Comparison of ENCODE assay signal across 8 cellular contexts in genomic region chr10:62046522-62047239, GRCh38.
A peak's percentile ranks its signal among the peaks of the same experiment; 100 is the strongest.
DNase-seq lines count a peak whose midpoint lies in the region; ATAC-seq and TF ChIP-seq lines count a peak whose summit lies in the region.

No MANE protein-coding gene starts in this region.

- H3K27me3 ChIP-seq in KMS-11 (ENCODE audit: insufficient read depth, low read depth) (no peaks in the 10 kb centered on the region), tibial nerve (no peaks in the 10 kb centered on the region)

- peaks cover 95% of the 10 kb centered on the region for H3K4me1 Mint-ChIP-seq in activated naive CD4-positive, alpha-beta T cell treated with anti-CD3 and anti-CD28 coated beads, Interleukin-2, amount 10 ng/mL, durations not matched to agents 7 days and 5 days

- H3K27ac ChIP-seq in KMS-11 (peak overlapping the region; percentile 93; the same call in 1 of the 2 replicates), tibial nerve (peak overlapping the region; percentile 92 to 99 (median 98))

- peak in 1 of 2 donors; percentile 20 for TF ChIP-seq EP300 in tibial nerve (IDR thresholded peaks at IDR 0.05)

- peak overlapping the region; percentile 12 for H3K4me3 ChIP-seq in GM12875 (ENCODE audit: low read depth, low read length)
- no peak overlapping the region for H3K4me3 ChIP-seq in KMS-11 (IDR thresholded peaks at IDR 0.05; ENCODE audit: insufficient read depth, low read depth, low read length)
- H3K4me3 ChIP-seq in tibial nerve = no peak overlapping the region

- no peaks in the 10 kb centered on the region; the same call in 1 of the 2 replicates for H3K79me2 ChIP-seq in KMS-11 (ENCODE audit: insufficient read depth, low read depth)

- H3K36me3 ChIP-seq in KMS-11 (ENCODE audit: insufficient read depth) = no peaks in the 10 kb centered on the region
- H3K36me3 ChIP-seq in tibial nerve = peaks cover 0 to 4% (median 0%) of the 10 kb centered on the region in 3 donors

- H3K9ac ChIP-seq in KMS-11 = no peak overlapping the region

- peak overlapping the region; percentile 94 for H3K4me3 Mint-ChIP-seq in activated naive CD4-positive, alpha-beta T cell treated with anti-CD3 and anti-CD28 coated beads, Interleukin-2, amount 10 ng/mL, durations not matched to agents 7 days and 5 days

- H3K4me2 ChIP-seq in KMS-11 = peak overlapping the region; percentile 98

- no peaks in the 10 kb centered on the region for H3K9me3 ChIP-seq in tibial nerve

- peaks cover 4% of the 10 kb centered on the region for H3K9me3 Mint-ChIP-seq in activated naive CD4-positive, alpha-beta T cell treated with anti-CD3 and anti-CD28 coated beads, Interleukin-2, amount 10 ng/mL, durations not matched to agents 7 days and 5 days

- H3K36me3 Mint-ChIP-seq in activated naive CD4-positive, alpha-beta T cell treated with anti-CD3 and anti-CD28 coated beads, Interleukin-2, amount 10 ng/mL, durations not matched to agents 7 days and 5 days = peaks cover 58% of the 10 kb centered on the region

- TF ChIP-seq CTCF in GM12875 (IDR thresholded peaks at IDR 0.05; ENCODE audit: borderline replicate concordance, insufficient read depth, low read depth, low read length) = no peak
- no peak for TF ChIP-seq CTCF in KMS-11 (conservative IDR thresholded peaks at IDR 0.05; ENCODE audit: low read depth, low read length)
- TF ChIP-seq CTCF in tibial nerve (IDR thresholded peaks at IDR 0.05) = no peak

- CTCF ChIA-PET in activated naive CD4-positive, alpha-beta T cell treated with anti-CD3 and anti-CD28 coated beads, Interleukin-2, amount 10 ng/mL, durations not matched to agents 7 days and 5 days (lab: Charles Lee) = interaction anchor here (1.1 to 1.6 kb wide), 6 partner anchors 8 to 200 kb away, joined by 3 to 10 read pairs (median 4); no protein-coding TSS in a partner anchor

- no peaks in the 10 kb centered on the region for H4K20me1 ChIP-seq in KMS-11 (ENCODE audit: insufficient read depth)

- H3K27ac Mint-ChIP-seq in activated naive CD4-positive, alpha-beta T cell treated with anti-CD3 and anti-CD28 coated beads, Interleukin-2, amount 10 ng/mL, durations not matched to agents 7 days and 5 days = peak overlapping the region; percentile 100

- no peak for DNase-seq in activated naive CD4-positive, alpha-beta T cell treated with anti-CD3 and anti-CD28 coated beads, Interleukin-2, amount 10 ng/mL, durations not matched to agents 7 days and 5 days
- DNase-seq in kidney glomerular epithelial cell (lab: John Stamatoyannopoulos, UW) (peak; percentile 86), tibial nerve (ENCODE audit: low spot score in 2 of 2) (peak in 1 of 2 donors; percentile 50), activated gamma-delta T cell treated with Interleukin-2 at 50 U/mL for 16 hours (no peak), NCI-H1694 treated with DMSO at 0.1 percent for 48 hours (lab: John Stamatoyannopoulos, UW) (no peak)

- H3K27me3 Mint-ChIP-seq in activated naive CD4-positive, alpha-beta T cell treated with anti-CD3 and anti-CD28 coated beads, Interleukin-2, amount 10 ng/mL, durations not matched to agents 7 days and 5 days = no peaks in the 10 kb centered on the region

- peaks cover 58% of the 10 kb centered on the region for H3K4me1 ChIP-seq in KMS-11 (ENCODE audit: low read depth, poor library complexity, severe bottlenecking)
- H3K4me1 ChIP-seq in tibial nerve = peaks cover 0 to 69% (median 45%) of the 10 kb centered on the region in 4 donors

- no peak overlapping the region for H2AFZ ChIP-seq in KMS-11 (ENCODE audit: low read depth)

- ATAC-seq in GM21529 (IDR thresholded peaks at IDR 0.05; ENCODE audit: unreplicated experiment) = peak; percentile 40

- TF ChIP-seq POLR2A in tibial nerve (IDR thresholded peaks at IDR 0.05) = no peak

- WGBS in tibial nerve, 2 donors = 39 to 77% methylated on average over 4 of the region's 4 CpGs
